In the genomic region with DNA sequence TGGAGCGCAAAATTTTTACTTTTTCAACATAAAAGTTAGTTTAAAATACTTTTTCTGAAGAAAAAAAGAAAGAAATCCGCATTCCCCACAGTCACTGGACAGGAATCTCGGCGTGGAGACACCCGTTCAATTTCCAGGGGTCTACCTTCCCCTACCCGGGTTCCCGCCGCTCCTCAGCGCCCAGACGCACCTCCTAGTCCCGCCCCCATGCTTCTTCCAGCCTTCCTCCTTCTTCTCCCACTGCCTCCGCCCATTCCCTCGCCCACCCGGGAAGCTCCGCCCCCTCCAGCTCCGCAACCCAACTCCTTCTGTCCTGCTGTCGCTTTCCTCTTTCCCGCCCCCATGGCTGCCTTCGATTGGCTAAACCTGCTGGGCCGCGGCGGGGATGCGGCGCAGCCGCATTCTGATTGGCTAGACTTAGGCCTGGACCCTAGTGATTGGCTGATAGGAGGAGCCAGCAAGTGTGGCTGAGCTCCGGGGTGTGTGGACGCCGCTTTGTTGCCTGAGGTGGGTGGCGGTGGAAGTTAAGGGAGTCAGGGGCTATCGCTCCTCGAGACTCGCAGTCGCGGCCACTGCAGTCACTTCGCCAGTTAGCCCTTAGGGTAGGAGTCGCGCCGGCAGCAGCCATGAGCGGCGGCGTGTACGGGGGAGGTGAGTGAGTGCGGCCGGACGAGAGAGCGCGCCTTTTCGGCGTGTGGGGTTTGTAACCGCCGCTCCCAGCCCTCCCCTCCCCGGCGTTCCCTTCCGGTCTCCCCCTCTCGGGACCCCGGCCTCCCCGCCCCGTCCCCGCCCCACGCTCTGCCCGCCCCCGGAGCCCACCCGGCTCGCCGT, we compare ENCODE assay signal across 8 cellular contexts. TPM values are rescaled to one million over a fixed set of nuclear protein-coding genes. Genes with fewer than 3 reads are reported as not detected.
DNase-seq lines count a peak whose midpoint lies in the region; ATAC-seq, FAIRE-seq and TF ChIP-seq lines count a peak whose summit lies in the region.

ACTL6A (plus strand) TSS at position 460 of the 831 bp plus-strand sequence; CDS start at position 627, 167 bp downstream.

- 0 out of 2 replicates have a peak, but pooled peaks have one; percentile 16 for TF ChIP-seq RAD21 in HepG2 (CRISPR knock-in tag; IDR thresholded peaks at IDR 0.05)

- H3K4me1 Mint-ChIP-seq in CD14-positive monocyte = peaks cover 25% of the 10 kb centered on the region

- ATAC-seq in GM19397 (IDR thresholded peaks at IDR 0.05; ENCODE audit: unreplicated experiment) (peak; percentile 96), HG03571 (IDR thresholded peaks at IDR 0.05; ENCODE audit: unreplicated experiment) (peak; percentile 96), HepG2 (peak; percentile 97)

- no peaks in the 10 kb centered on the region for H4K20me1 ChIP-seq in HepG2 (ENCODE audit: insufficient read depth, low read length)

- H3K27me3 ChIP-seq in HepG2 (ENCODE audit: control insufficient read depth in 1 of 2, insufficient read depth in 2 of 2, low read length in 2 of 2) = no peaks in the 10 kb centered on the region

- peak within 1 kb of the TSS; percentile 88 for H3K9ac ChIP-seq in HepG2 (ENCODE audit: insufficient read depth, low read depth, low read length)

- H3K4me3 ChIP-seq in HepG2 (replicated peaks in 1 of 3; ENCODE audit: insufficient read depth in 1 of 3, low read depth in 2 of 3, low read length in 3 of 3) = peak within 1 kb of the TSS; percentile 87 to 97 (median 91)

- no peaks in the 10 kb centered on the region for H3K27me3 Mint-ChIP-seq in CD14-positive monocyte (ENCODE audit: low read depth in 3 of 3)

- TF ChIP-seq CTCF in CD14-positive monocyte (IDR thresholded peaks at IDR 0.05) = no peak
- TF ChIP-seq CTCF in HepG2 (CRISPR knock-in tag; IDR thresholded peaks at IDR 0.05) = no peak

- no peaks in the 10 kb centered on the region for H3K36me3 ChIP-seq in HepG2 (replicated peaks in 1 of 2; ENCODE audit: control insufficient read depth in 1 of 2, insufficient read depth in 2 of 2, low read length in 2 of 2)

- WGBS in HepG2 (ENCODE audit: low lambda C conversion rate) = under 1% methylated on average over 27 of the region's 65 CpGs

- POLR2A ChIA-PET in HepG2 (lab: Yijun Ruan, JAX) = interaction anchor here (0.8 to 1.9 kb wide), 12 partner anchors 16 to 1039 kb away, joined by 3 to 19 read pairs (median 5); partner anchors contain the start of genes MRPL47, NDUFB5, PIK3CA and TTC14

- H3K4me3 Mint-ChIP-seq in CD14-positive monocyte = peak within 1 kb of the TSS; percentile 96 to 99

- H3K27ac ChIP-seq in HepG2 (ENCODE audit: extremely low read length, insufficient read depth, low read length) = peak within 1 kb of the TSS; percentile 94

- in situ Hi-C loops in HepG2 (cut with HindIII; ENCODE audit: extremely low pct_ligation_motif_present, low pct_unique_long_range_greater_than_20kb) = loop anchor here (25.0 kb wide), 1 partner anchor 425 kb away; the partner anchor contains the start of gene PIK3CA

- no peaks in the 10 kb centered on the region for H3K36me3 Mint-ChIP-seq in CD14-positive monocyte

- CTCF ChIA-PET in HepG2 (lab: Yijun Ruan, JAX; ENCODE audit: low intra/inter-chr PET ratio, low total read pairs) = no interaction called here

- peak; percentile 94 for FAIRE-seq in HepG2 (lab: Jason Lieb, UNC)

- peak within 1 kb of the TSS; percentile 81 to 93 (median 90) for H3K27ac Mint-ChIP-seq in CD14-positive monocyte

- H3K4me1 ChIP-seq in HepG2 (ENCODE audit: insufficient read depth, low read length) = peaks cover 23% of the 10 kb centered on the region

- H2AFZ ChIP-seq in HepG2 (ENCODE audit: low read length) = peak within 1 kb of the TSS; percentile 64

- peak within 1 kb of the TSS; percentile 77 for H3K4me2 ChIP-seq in HepG2 (ENCODE audit: low read depth, low read length)

- no TSS peak for BruUV-seq in HepG2 (replicated peaks; lab: Mats Ljungman, UMichigan)

- TF ChIP-seq EP300 in HepG2 (IDR thresholded peaks at IDR 0.05; ENCODE audit: low read depth in 2 of 2, low read length in 2 of 2) (no peak), HepG2 (CRISPR knock-in tag; IDR thresholded peaks at IDR 0.05; ENCODE audit: borderline replicate concordance) (no peak)

- DNase-seq in CD14-positive monocyte (ENCODE audit: low spot score) = peak; percentile 99
- DNase-seq in NCI-H82 (lab: John Stamatoyannopoulos, UW) = peak; percentile 100
- peak; percentile 100 for DNase-seq in activated CD4-positive, alpha-beta T cell treated with anti-CD3 and anti-CD28 coated beads, Interleukin-2, amount 50 U/mL, for 48 hours
- DNase-seq in dermis microvascular lymphatic vessel endothelial cell (ENCODE audit: low read depth in 2 of 2) = peak; percentile 95 to 99
- peak; percentile 98 for DNase-seq in HepG2 (ENCODE audit: low spot score)
- peak; percentile 99 for DNase-seq in stimulated activated CD4-positive, alpha-beta T cell treated with anti-CD3 and anti-CD28 coated beads, Interleukin-4, amount 100 ng/mL, for 1 hour

- no peaks in the 10 kb centered on the region for H3K9me3 Mint-ChIP-seq in CD14-positive monocyte

- no peaks in the 10 kb centered on the region for H3K9me3 ChIP-seq in HepG2 (ENCODE audit: low read length)

- intact Hi-C loops in CD14-positive monocyte (cut with micrococcal nuclease) = loop anchor here (5.0 to 10.0 kb wide), 5 partner anchors 40 to 538 kb away; partner anchors contain the start of genes GNB4 (in 1 of the 2), MFN1 (in 1 of the 2), MRPL47 (in 1 of the 2) and NDUFB5 (in 1 of the 2)
- intact Hi-C loops in HepG2 (cut with micrococcal nuclease; ENCODE audit: unreplicated experiment) = loop anchor here (2.0 kb wide), 1 partner anchor 42 kb away; the partner anchor contains the start of genes MRPL47 and NDUFB5

- H3K79me2 ChIP-seq in HepG2 (ENCODE audit: insufficient read depth, low read length) = peaks cover 39% of the 10 kb centered on the region

- peak; percentile 89 for TF ChIP-seq POLR2A in HepG2 (IDR thresholded peaks at IDR 0.05; ENCODE audit: insufficient read depth in 1 of 2, low read depth in 2 of 2, low read length in 2 of 2)

TF ChIP-seq in HepG2, 621 proteins besides CTCF, POLR2A, EP300 and RAD21 (continues in another document):
- TF ChIP-seq ZNF615 (CRISPR knock-in tag; IDR thresholded peaks at IDR 0.05; ENCODE audit: borderline replicate concordance) (no peak), CREM (IDR thresholded peaks at IDR 0.05) (peak; percentile 89), CREM (CRISPR knock-in tag; IDR thresholded peaks at IDR 0.05) (no peak), PTBP1 (IDR thresholded peaks at IDR 0.05; ENCODE audit: low read depth, low read length, poor library complexity, severe bottlenecking) (no peak), FOXK1 (CRISPR knock-in tag; IDR thresholded peaks at IDR 0.05; ENCODE audit: borderline replicate concordance, low read depth) (peak; percentile 88), NR0B2 (CRISPR knock-in tag; IDR thresholded peaks at IDR 0.05) (no peak; the same call in 1 of the 2 replicates), SMAD9 (CRISPR knock-in tag; IDR thresholded peaks at IDR 0.05) (no peak), NFRKB (IDR thresholded peaks at IDR 0.05) (no peak)
- TF ChIP-seq, protein P1, sequence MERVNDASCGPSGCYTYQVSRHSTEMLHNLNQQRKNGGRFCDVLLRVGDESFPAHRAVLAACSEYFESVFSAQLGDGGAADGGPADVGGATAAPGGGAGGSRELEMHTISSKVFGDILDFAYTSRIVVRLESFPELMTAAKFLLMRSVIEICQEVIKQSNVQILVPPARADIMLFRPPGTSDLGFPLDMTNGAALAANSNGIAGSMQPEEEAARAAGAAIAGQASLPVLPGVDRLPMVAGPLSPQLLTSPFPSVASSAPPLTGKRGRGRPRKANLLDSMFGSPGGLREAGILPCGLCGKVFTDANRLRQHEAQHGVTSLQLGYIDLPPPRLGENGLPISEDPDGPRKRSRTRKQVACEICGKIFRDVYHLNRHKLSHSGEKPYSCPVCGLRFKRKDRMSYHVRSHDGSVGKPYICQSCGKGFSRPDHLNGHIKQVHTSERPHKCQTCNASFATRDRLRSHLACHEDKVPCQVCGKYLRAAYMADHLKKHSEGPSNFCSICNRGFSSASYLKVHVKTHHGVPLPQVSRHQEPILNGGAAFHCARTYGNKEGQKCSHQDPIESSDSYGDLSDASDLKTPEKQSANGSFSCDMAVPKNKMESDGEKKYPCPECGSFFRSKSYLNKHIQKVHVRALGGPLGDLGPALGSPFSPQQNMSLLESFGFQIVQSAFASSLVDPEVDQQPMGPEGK (CRISPR knock-in tag; IDR thresholded peaks at IDR 0.05) = peak; percentile 80

RNA-seq across cellular contexts. Expression of gene ACTL6A, which starts in this region (rescaled TPM):
- polyA plus RNA-seq in CD14-positive monocyte (10 to 100 TPM; 35.9 to 37.2 TPM), HepG2 (2011; rRNA removed) (43.7 and 58.1 TPM in 2 replicates)
- total RNA-seq in dermis microvascular lymphatic vessel endothelial cell (40.3 and 55.8 TPM in 2 replicates), HepG2 (2016; rRNA removed; fragmentation: Illumina TruSeq; extraction: Trizol) (84.1 and 116 TPM in 2 replicates)
- total RNA-seq in HepG2 (2016; cell fraction: cytosol; rRNA removed; fragmentation: Illumina TruSeq; extraction: Trizol; ENCODE audit: low read depth) = 16.4 and 20.7 TPM in 2 replicates
- total RNA-seq in HepG2 (2016; cell fraction: insoluble cytoplasmic fraction; rRNA removed; fragmentation: Illumina TruSeq; extraction: Trizol) = 86.5 and 121 TPM in 2 replicates
- total RNA-seq in HepG2 (2016; cell fraction: membrane; rRNA removed; fragmentation: Illumina TruSeq; extraction: Trizol) = 31.9 and 33.1 TPM in 2 replicates
- 55.0 and 58.8 TPM in 2 replicates for total RNA-seq in HepG2 (2016; cell fraction: nucleus; rRNA removed; fragmentation: Illumina TruSeq; extraction: Trizol)
- 35.5 and 40.7 TPM in 2 replicates for polyA plus RNA-seq in HepG2 (2011; cell fraction: cytosol; rRNA removed)
- polyA plus RNA-seq in HepG2 (2011; cell fraction: nucleus; rRNA removed) = 69.6 and 84.5 TPM in 2 replicates
- 28.8 and 43.7 TPM in 2 replicates for polyA plus RNA-seq in HepG2 (2012)
- 10.2 and 11.3 TPM in 2 replicates for polyA plus RNA-seq in HepG2 (2016; cell fraction: cytosol; fragmentation: Illumina TruSeq; extraction: Trizol; ENCODE audit: low read depth)
- polyA plus RNA-seq in HepG2 (2016; cell fraction: insoluble cytoplasmic fraction; fragmentation: Illumina TruSeq; extraction: Trizol; ENCODE audit: low read depth) = 99.9 and 106 TPM in 2 replicates
- 19.7 and 20.1 TPM in 2 replicates for polyA plus RNA-seq in HepG2 (2016; cell fraction: membrane; fragmentation: Illumina TruSeq; extraction: Trizol; ENCODE audit: low read depth)
- polyA plus RNA-seq in HepG2 (2016; cell fraction: nucleus; fragmentation: Illumina TruSeq; extraction: Trizol; ENCODE audit: insufficient read depth, low read depth) = 110 and 131 TPM in 2 replicates
- polyA minus RNA-seq in HepG2 (2011; rRNA and poly(A)+ RNA removed; ENCODE audit: low replicate concordance) = 18.2 and 73.1 TPM in 2 replicates
- polyA minus RNA-seq in HepG2 (2011; cell fraction: cytosol; rRNA and poly(A)+ RNA removed) = 22.5 and 24.9 TPM in 2 replicates
- polyA minus RNA-seq in HepG2 (2011; cell fraction: nucleus; rRNA and poly(A)+ RNA removed) = 51.0 and 56.7 TPM in 2 replicates

Comparison
In these comparisons a context has a peak if more than half of its experiments do, and no peak if none do; other contexts are left out.
1. Peak in every context shown above with its lines: DNase-seq, ATAC-seq, H3K4me3 ChIP-seq and H3K27ac ChIP-seq.